17 cellular contexts compared by ENCODE assay signal in the genomic region with DNA sequence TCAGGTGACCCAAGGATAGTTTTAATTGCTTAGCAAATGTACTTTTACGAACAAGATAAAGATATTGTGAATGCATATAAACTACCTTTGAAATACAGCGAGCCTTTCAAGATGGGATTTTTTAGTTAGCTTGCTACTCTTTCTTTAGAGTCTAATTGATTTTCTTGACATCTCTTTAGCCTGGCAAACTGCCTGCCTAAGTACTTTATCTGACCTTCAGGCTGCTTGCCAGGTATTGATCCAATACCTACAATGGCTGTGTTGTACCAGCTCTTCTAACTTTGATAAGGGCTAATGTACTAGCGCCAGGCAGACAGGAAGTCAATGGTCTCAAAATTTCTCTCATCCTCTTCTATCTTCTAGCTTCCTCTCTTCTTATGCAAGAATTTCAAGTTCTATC.
"Had no signal": no experiment of that assay in that cellular context is flagged by ENCODE, and none has a peak within 500 bp of the region (broad histone marks: within the 10 kb centered on the region; RNA-seq: fewer than 3 reads in every experiment).

No MANE protein-coding gene starts in this region.

- H3K27me3 Mint-ChIP-seq: activated CD4-positive, alpha-beta T cell treated with anti-CD3 and anti-CD28 coated beads, Interleukin-2, amount 10 ng/mL, durations not matched to agents 24 days and 14 days; activated naive CD8-positive, alpha-beta T cell; naive thymus-derived CD8-positive, alpha-beta T cell; stimulated activated naive B cell treated with anti-CD40 and anti-IgM and Interleukin-4, amounts not matched to agents 10 μg/mL and 1 μg/mL and 100 μg/mL, for 72 hours had no signal

- H3K4me3 Mint-ChIP-seq: activated B cell treated with CpG ODN at 0.5 μM for 24 hours; activated CD4-positive, alpha-beta T cell treated with anti-CD3 and anti-CD28 coated beads, Interleukin-2, amount 10 ng/mL, durations not matched to agents 24 days and 14 days; activated naive CD8-positive, alpha-beta T cell; activated T-cell treated with anti-CD3 and anti-CD28 coated beads, Interleukin-2, amount 50 U/mL, for 72 hours; naive thymus-derived CD8-positive, alpha-beta T cell; stimulated activated naive B cell treated with anti-CD40 and anti-IgM and Interleukin-4, amounts not matched to agents 10 μg/mL and 1 μg/mL and 100 μg/mL, for 72 hours had no signal

- H3K4me1 Mint-ChIP-seq: activated B cell treated with CpG ODN at 0.5 μM for 24 hours; naive thymus-derived CD8-positive, alpha-beta T cell; stimulated activated naive B cell treated with anti-CD40 and anti-IgM and Interleukin-4, amounts not matched to agents 10 μg/mL and 1 μg/mL and 100 μg/mL, for 72 hours had no signal

- H3K9ac ChIP-seq: parathyroid adenoma had no signal

- H3K36me3 Mint-ChIP-seq: activated naive CD8-positive, alpha-beta T cell; naive thymus-derived CD8-positive, alpha-beta T cell; stimulated activated naive B cell treated with anti-CD40 and anti-IgM and Interleukin-4, amounts not matched to agents 10 μg/mL and 1 μg/mL and 100 μg/mL, for 72 hours had no signal

- H3K27ac Mint-ChIP-seq: activated B cell treated with CpG ODN at 0.5 μM for 24 hours; activated CD4-positive, alpha-beta T cell treated with anti-CD3 and anti-CD28 coated beads, Interleukin-2, amount 10 ng/mL, durations not matched to agents 24 days and 14 days; activated naive CD8-positive, alpha-beta T cell; activated T-cell treated with anti-CD3 and anti-CD28 coated beads, Interleukin-2, amount 50 U/mL, for 72 hours; naive thymus-derived CD8-positive, alpha-beta T cell; stimulated activated naive B cell treated with anti-CD40 and anti-IgM and Interleukin-4, amounts not matched to agents 10 μg/mL and 1 μg/mL and 100 μg/mL, for 72 hours had no signal

- H3K9me3 ChIP-seq: gastroesophageal sphincter, tibial artery had no signal

- H3K27ac ChIP-seq: gastroesophageal sphincter, parathyroid adenoma, tibial artery had no signal

- H3K36me3 ChIP-seq: gastroesophageal sphincter, tibial artery had no signal

- H3K4me1 ChIP-seq: parathyroid adenoma had no signal

- DNase-seq: activated B cell treated with CpG ODN at 0.5 μM for 24 hours; activated CD4-positive, alpha-beta T cell treated with anti-CD3 and anti-CD28 coated beads, Interleukin-2, amount 10 ng/mL, durations not matched to agents 24 days and 14 days; activated CD8-positive, alpha-beta memory T cell treated with anti-CD3 and anti-CD28 coated beads, Interleukin-2, amount 50 U/mL, for 48 hours; activated gamma-delta T cell; activated T-cell treated with anti-CD3 and anti-CD28 coated beads, Interleukin-2, amount 50 U/mL, for 72 hours; amniotic stem cell; caudate nucleus; erythroblast; left cardiac atrium; mammary epithelial cell; naive thymus-derived CD8-positive, alpha-beta T cell; stimulated activated CD4-positive, alpha-beta T cell treated with anti-CD3 and anti-CD28 coated beads, Interleukin-12 subunit alpha, Interleukin-12 subunit beta, amount 100 ng/mL, for 4 hours; stimulated activated naive B cell treated with anti-CD40 and anti-IgM and Interleukin-4, amounts not matched to agents 10 μg/mL and 1 μg/mL and 100 μg/mL, for 72 hours; tibial artery had no signal

- H3K27me3 ChIP-seq: gastroesophageal sphincter, tibial artery had no signal

- ATAC-seq: activated T-cell treated with anti-CD3 and anti-CD28 coated beads, Interleukin-2, amount 50 U/mL, for 72 hours; gastroesophageal sphincter; left cardiac atrium; naive thymus-derived CD8-positive, alpha-beta T cell; stimulated activated naive B cell treated with anti-CD40 and anti-IgM and Interleukin-4, amounts not matched to agents 10 μg/mL and 1 μg/mL and 100 μg/mL, for 72 hours had no signal

- H3K9me3 Mint-ChIP-seq: activated B cell treated with CpG ODN at 0.5 μM for 24 hours; activated T-cell treated with anti-CD3 and anti-CD28 coated beads, Interleukin-2, amount 50 U/mL, for 72 hours; naive thymus-derived CD8-positive, alpha-beta T cell; stimulated activated naive B cell treated with anti-CD40 and anti-IgM and Interleukin-4, amounts not matched to agents 10 μg/mL and 1 μg/mL and 100 μg/mL, for 72 hours had no signal

- H3K4me3 ChIP-seq: gastroesophageal sphincter, tibial artery had no signal
